In genomic region chr15:94040523-94041248, GRCh38 we compare ENCODE assay signal across 28 cellular contexts.
DNase-seq lines count a peak whose midpoint lies in the region; ATAC-seq, FAIRE-seq and TF ChIP-seq lines count a peak whose summit lies in the region.
"Had no signal": no experiment of that assay in that cellular context is flagged by ENCODE, and none has a peak within 500 bp of the region (broad histone marks: within the 10 kb centered on the region; RNA-seq: fewer than 3 reads in every experiment).

No MANE protein-coding gene starts in this region.

- DNase-seq in A549 (ENCODE audit: low read depth in 1 of 2, low spot score in 1 of 2) = no peak
- DNase-seq in GM12864 (ENCODE audit: low read depth) = no peak
- no peak for DNase-seq in RWPE2 (ENCODE audit: low spot score)
- no peak for DNase-seq in glutamatergic neuron
- DNase-seq in HT-29 (ENCODE audit: low spot score) = no peak
- DNase-seq in NCI-H2081 treated with DMSO at 0.1 percent for 48 hours (lab: John Stamatoyannopoulos, UW) = no peak
- no peak for DNase-seq in activated naive CD8-positive, alpha-beta T cell treated with anti-CD3 and anti-CD28 coated beads for 36 hours
- DNase-seq: activated CD4-positive, alpha-beta T cell treated with anti-CD3 and anti-CD28 coated beads for 48 hours; activated naive CD4-positive, alpha-beta T cell treated with Interleukin-2 at 50 U/mL for 16 hours; activated T-cell treated with anti-CD3 and anti-CD28 coated beads, Interleukin-2, amount 50 U/mL, for 48 hours; anterior cingulate cortex; C1 segment of cervical spinal cord; GOT3; left ventricle myocardium inferior; MV-4-11; naive thymus-derived CD4-positive, alpha-beta T cell; NCI-H2171 treated with DMSO at 0.1 percent for 48 hours; NCI-H526; substantia nigra; T-helper 2 cell; upper lobe of right lung had no signal

- TF ChIP-seq CTCF in A549 (IDR thresholded peaks at IDR 0.05) = no peak
- TF ChIP-seq CTCF in GM12864 (IDR thresholded peaks at IDR 0.05; ENCODE audit: low read depth, low read length, missing control alignments) = peak; percentile 22
- TF ChIP-seq CTCF in RWPE2 (IDR thresholded peaks at IDR 0.05; ENCODE audit: poor library complexity, severe bottlenecking) = peak; percentile 28
- peak; percentile 21 for TF ChIP-seq CTCF in glutamatergic neuron (IDR thresholded peaks at IDR 0.05; ENCODE audit: partially characterized antibody, unreplicated experiment)

- H3K9me3 ChIP-seq in A549 = 0 out of 3 replicates have a peak, but pooled peaks cover 4% of the 10 kb centered on the region
- no peaks in the 10 kb centered on the region for H3K9me3 ChIP-seq in RWPE2 (ENCODE audit: severe bottlenecking)
- H3K9me3 ChIP-seq: upper lobe of right lung had no signal

- H3K36me3 Mint-ChIP-seq in glutamatergic neuron (ENCODE audit: unreplicated experiment) = peaks cover 5% of the 10 kb centered on the region
- no peaks in the 10 kb centered on the region for H3K36me3 Mint-ChIP-seq in activated naive CD8-positive, alpha-beta T cell treated with anti-CD3 and anti-CD28 coated beads for 36 hours
- H3K36me3 Mint-ChIP-seq: stimulated activated effector memory CD8-positive, alpha-beta T cell treated with anti-CD3 and anti-CD28 coated beads, Interleukin-12 subunit alpha, Interleukin-12 subunit beta, amount 100 ng/mL, for 72 hours had no signal

- 4% methylated on average over 2 of the region's 2 CpGs for whole genome bisulfite sequencing in A549 (ENCODE audit: missing lambda C conversion rate)

- TF ChIP-seq POLR2A in A549 (IDR thresholded peaks at IDR 0.05; ENCODE audit: low read length) = no peak

- no peaks in the 10 kb centered on the region for H3K27me3 ChIP-seq in RWPE2 (ENCODE audit: insufficient read depth, poor library complexity, severe bottlenecking)
- H3K27me3 ChIP-seq: cardiac muscle cell, upper lobe of right lung had no signal

- peaks cover 7% of the 10 kb centered on the region for H3K27me3 Mint-ChIP-seq in glutamatergic neuron (ENCODE audit: unreplicated experiment)
- H3K27me3 Mint-ChIP-seq in activated naive CD8-positive, alpha-beta T cell treated with anti-CD3 and anti-CD28 coated beads for 36 hours = peaks cover 6% of the 10 kb centered on the region
- H3K27me3 Mint-ChIP-seq: dendritic cell treated with granulocyte-macrophage colony-stimulating factor and Interleukin-4, amounts not matched to agents 40 ng/mL and 50 ng/mL, for 4 days had no signal

- H3K4me3 ChIP-seq in A549 = no peak overlapping the region
- no peak overlapping the region for H3K4me3 ChIP-seq in GM12864 (ENCODE audit: low read depth, low read length)
- no peak overlapping the region for H3K4me3 ChIP-seq in RWPE2 (ENCODE audit: severe bottlenecking)
- H3K4me3 ChIP-seq: cardiac muscle cell, left ventricle myocardium inferior, upper lobe of right lung had no signal

- no peaks in the 10 kb centered on the region for H3K4me1 ChIP-seq in A549
- no peaks in the 10 kb centered on the region for H3K4me1 ChIP-seq in RWPE2 (ENCODE audit: insufficient read depth, poor library complexity, severe bottlenecking)
- H3K4me1 ChIP-seq: left ventricle myocardium inferior, upper lobe of right lung had no signal

- no peak overlapping the region for H3K4me3 Mint-ChIP-seq in glutamatergic neuron (ENCODE audit: unreplicated experiment)
- H3K4me3 Mint-ChIP-seq in activated naive CD8-positive, alpha-beta T cell treated with anti-CD3 and anti-CD28 coated beads for 36 hours = no peak overlapping the region
- H3K4me3 Mint-ChIP-seq: dendritic cell treated with granulocyte-macrophage colony-stimulating factor and Interleukin-4, amounts not matched to agents 40 ng/mL and 50 ng/mL, for 4 days; naive thymus-derived CD4-positive, alpha-beta T cell; stimulated activated effector memory CD8-positive, alpha-beta T cell treated with anti-CD3 and anti-CD28 coated beads, Interleukin-12 subunit alpha, Interleukin-12 subunit beta, amount 100 ng/mL, for 72 hours had no signal

- no peaks in the 10 kb centered on the region for H3K4me1 Mint-ChIP-seq in glutamatergic neuron (ENCODE audit: low read depth, unreplicated experiment)
- no peaks in the 10 kb centered on the region for H3K4me1 Mint-ChIP-seq in activated naive CD8-positive, alpha-beta T cell treated with anti-CD3 and anti-CD28 coated beads for 36 hours
- H3K4me1 Mint-ChIP-seq: naive thymus-derived CD4-positive, alpha-beta T cell; stimulated activated effector memory CD8-positive, alpha-beta T cell treated with anti-CD3 and anti-CD28 coated beads, Interleukin-12 subunit alpha, Interleukin-12 subunit beta, amount 100 ng/mL, for 72 hours had no signal

- no peak for TF ChIP-seq EP300 in A549 (IDR thresholded peaks at IDR 0.05)

- H3K36me3 ChIP-seq in RWPE2 (ENCODE audit: low read depth) = no peaks in the 10 kb centered on the region
- H3K36me3 ChIP-seq: cardiac muscle cell, left ventricle myocardium inferior, upper lobe of right lung had no signal

- H3K27ac ChIP-seq in A549 (no peak overlapping the region), RWPE2 (ENCODE audit: poor library complexity, severe bottlenecking) (no peak overlapping the region)
- H3K27ac ChIP-seq: cardiac muscle cell, KMS-11, left ventricle myocardium inferior, upper lobe of right lung had no signal

- no peak for ATAC-seq in A549
- no peak for ATAC-seq in RWPE2 (ENCODE audit: low read depth)
- no peak for ATAC-seq in GM19455 (IDR thresholded peaks at IDR 0.05; ENCODE audit: unreplicated experiment)
- ATAC-seq: naive thymus-derived CD4-positive, alpha-beta T cell; stimulated activated effector memory CD8-positive, alpha-beta T cell treated with anti-CD3 and anti-CD28 coated beads, Interleukin-12 subunit alpha, Interleukin-12 subunit beta, amount 100 ng/mL, for 72 hours; upper lobe of right lung had no signal

- POLR2A ChIA-PET in A549 (lab: Yijun Ruan, JAX) = no interaction called here

- no peak for TF ChIP-seq RAD21 in A549 (conservative IDR thresholded peaks at IDR 0.05 in 1 of 2, IDR thresholded peaks at IDR 0.05 in 1 of 2)

- CTCF ChIA-PET in A549 (lab: Yijun Ruan, JAX) = no interaction called here

- peaks cover 2% of the 10 kb centered on the region for H3K9me3 Mint-ChIP-seq in glutamatergic neuron (ENCODE audit: unreplicated experiment)
- H3K9me3 Mint-ChIP-seq in activated naive CD8-positive, alpha-beta T cell treated with anti-CD3 and anti-CD28 coated beads for 36 hours = no peaks in the 10 kb centered on the region
- H3K9me3 Mint-ChIP-seq: stimulated activated effector memory CD8-positive, alpha-beta T cell treated with anti-CD3 and anti-CD28 coated beads, Interleukin-12 subunit alpha, Interleukin-12 subunit beta, amount 100 ng/mL, for 72 hours had no signal

- FAIRE-seq in A549 (lab: Jason Lieb, UNC) = peak; percentile 49
- FAIRE-seq: endothelial cell of umbilical vein, HTR-8/SVneo had no signal

- H3K27ac Mint-ChIP-seq in glutamatergic neuron (ENCODE audit: unreplicated experiment) = no peak overlapping the region
- H3K27ac Mint-ChIP-seq in activated naive CD8-positive, alpha-beta T cell treated with anti-CD3 and anti-CD28 coated beads for 36 hours = no peak overlapping the region
- H3K27ac Mint-ChIP-seq: dendritic cell treated with granulocyte-macrophage colony-stimulating factor and Interleukin-4, amounts not matched to agents 40 ng/mL and 50 ng/mL, for 4 days; naive thymus-derived CD4-positive, alpha-beta T cell; stimulated activated effector memory CD8-positive, alpha-beta T cell treated with anti-CD3 and anti-CD28 coated beads, Interleukin-12 subunit alpha, Interleukin-12 subunit beta, amount 100 ng/mL, for 72 hours had no signal

- H3K4me2 ChIP-seq in A549 = no peak overlapping the region
- H3K4me2 ChIP-seq: KMS-11 had no signal

TF ChIP-seq in A549, 52 proteins besides CTCF, POLR2A, EP300 and RAD21 (continues in another document):
- TF ChIP-seq ZSCAN20 (CRISPR knock-in tag; IDR thresholded peaks at IDR 0.05) = no peak
- no peak for TF ChIP-seq BHLHE40 (IDR thresholded peaks at IDR 0.05; ENCODE audit: low read depth, low read length)
- TF ChIP-seq FOXS1 (CRISPR knock-in tag; IDR thresholded peaks at IDR 0.05) = no peak
- no peak for TF ChIP-seq MAZ (IDR thresholded peaks at IDR 0.05; ENCODE audit: borderline replicate concordance, low read depth, low read length)
- no peak for TF ChIP-seq GATA3 (IDR thresholded peaks at IDR 0.05; ENCODE audit: borderline replicate concordance)
- TF ChIP-seq SREBF2 (IDR thresholded peaks at IDR 0.05) = no peak
- TF ChIP-seq ESRRA (IDR thresholded peaks at IDR 0.05; ENCODE audit: borderline replicate concordance, low read length) = no peak
- TF ChIP-seq PBX3 (IDR thresholded peaks at IDR 0.05) = no peak
- TF ChIP-seq HMGXB4 (CRISPR knock-in tag; IDR thresholded peaks at IDR 0.05; ENCODE audit: borderline replicate concordance) = no peak
- no peak for TF ChIP-seq NR3C1 (IDR thresholded peaks at IDR 0.05)
- TF ChIP-seq HOXB5 (CRISPR knock-in tag; IDR thresholded peaks at IDR 0.05) = no peak
- TF ChIP-seq EHMT2 (IDR thresholded peaks at IDR 0.05; ENCODE audit: low read depth) = no peak
- TF ChIP-seq CBX8 (IDR thresholded peaks at IDR 0.05) = no peak
